In the genomic region with DNA sequence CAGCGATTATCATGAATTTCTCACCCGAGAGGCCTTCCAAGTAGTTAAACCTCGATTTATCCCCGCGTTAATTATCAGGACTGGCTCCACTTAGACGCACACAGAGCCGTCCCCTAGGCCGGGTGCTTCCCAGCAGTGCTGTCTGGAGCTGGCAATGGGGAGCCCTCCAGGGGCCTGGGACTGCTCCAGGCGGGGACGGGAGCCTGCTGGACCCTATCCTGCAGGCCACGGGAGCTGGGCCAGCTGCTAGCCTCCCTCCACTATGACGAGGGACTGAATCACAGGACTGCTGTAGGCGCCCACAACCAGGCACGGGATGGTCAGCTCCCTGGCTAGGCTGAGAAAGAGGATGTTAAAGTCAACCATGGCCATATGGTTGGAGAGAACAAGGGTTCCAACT, we compare ENCODE assay signal across 11 cellular contexts.
DNase-seq lines count a peak whose midpoint lies in the region; ATAC-seq and TF ChIP-seq lines count a peak whose summit lies in the region.
"Had no signal": no experiment of that assay in that cellular context is flagged by ENCODE, and none has a peak within 500 bp of the region (broad histone marks: within the 10 kb centered on the region; RNA-seq: fewer than 3 reads in every experiment).

No MANE protein-coding gene starts in this region.

- DNase-seq in HCEC 1CT (peak; percentile 90), caudate nucleus (lab: John Stamatoyannopoulos, UW) (peak in 32 of 61 donors; percentile 9 to 69 (median 30)), lower lobe of right lung (peak; percentile 40), aorta (no peak), NCI-H1417 treated with DMSO at 0.1 percent for 48 hours (lab: John Stamatoyannopoulos, UW) (no peak)
- DNase-seq: activated gamma-delta T cell; effector CD8-positive, alpha-beta T cell had no signal

- whole genome bisulfite sequencing in aorta, 2 donors, result 59 to 69% methylated on average over 14 of the region's 14 CpGs

- ATAC-seq in lower lobe of right lung, result peak; percentile 35 to 44
- peak; percentile 68 for ATAC-seq in aorta (ENCODE audit: low FRiP score)
- no peak for ATAC-seq in GM21576 (IDR thresholded peaks at IDR 0.05; ENCODE audit: unreplicated experiment)
- ATAC-seq in GM18861 (IDR thresholded peaks at IDR 0.05; ENCODE audit: unreplicated experiment), result no peak

- no peaks in the 10 kb centered on the region for H3K27me3 ChIP-seq in lower lobe of right lung (ENCODE audit: low read depth)
- H3K27me3 ChIP-seq in aorta (ENCODE audit: control insufficient read depth in 1 of 2, insufficient read depth in 2 of 2, low read length in 1 of 2), result no peaks in the 10 kb centered on the region
- H3K27me3 ChIP-seq: uterus had no signal

- peaks cover 22% of the 10 kb centered on the region for H3K36me3 ChIP-seq in lower lobe of right lung
- no peaks in the 10 kb centered on the region for H3K36me3 ChIP-seq in aorta (ENCODE audit: control insufficient read depth in 1 of 2, insufficient read depth in 2 of 2, low read length in 1 of 2)
- H3K36me3 ChIP-seq: uterus had no signal

- H3K27ac ChIP-seq in caudate nucleus (ENCODE audit: low read depth, low read length), result no peak overlapping the region
- no peak overlapping the region for H3K27ac ChIP-seq in lower lobe of right lung
- H3K27ac ChIP-seq in aorta (ENCODE audit: low read depth in 1 of 2, low read length in 2 of 2), result no peak overlapping the region
- H3K27ac ChIP-seq: parathyroid adenoma, uterus had no signal

- H3K9me3 ChIP-seq in lower lobe of right lung (no peaks in the 10 kb centered on the region), aorta (ENCODE audit: control insufficient read depth, low read length) (no peaks in the 10 kb centered on the region)
- H3K9me3 ChIP-seq: uterus had no signal

- H3K4me3 ChIP-seq in lower lobe of right lung (no peak overlapping the region), aorta (ENCODE audit: low read length in 2 of 2) (no peak overlapping the region)
- H3K4me3 ChIP-seq: uterus had no signal

- intact Hi-C loops in lower lobe of right lung (cut with DNase I), result no loop called here
- intact Hi-C loops in aorta (cut with DNase I), result no loop called here

- TF ChIP-seq CTCF in lower lobe of right lung (IDR thresholded peaks at IDR 0.05), result no peak

- H3K4me1 ChIP-seq in lower lobe of right lung, result no peaks in the 10 kb centered on the region
- no peaks in the 10 kb centered on the region for H3K4me1 ChIP-seq in aorta (ENCODE audit: control insufficient read depth in 1 of 2, insufficient read depth in 2 of 2, low read length in 2 of 2)
- H3K4me1 ChIP-seq: parathyroid adenoma, uterus had no signal

Comparison
In these comparisons a context has a peak if more than half of its experiments do, and no peak if none do; other contexts are left out.
1. DNase-seq: peak in HCEC 1CT (single experiment), caudate nucleus (32 of 61) and lower lobe of right lung (single experiment); none in aorta (0 of 2) and NCI-H1417 treated with DMSO at 0.1 percent for 48 hours (single experiment).
2. ATAC-seq: peak in lower lobe of right lung (2 of 2) and aorta (single experiment); none in GM21576 (single experiment) and GM18861 (single experiment).